Comparison of ENCODE assay signal across 16 cellular contexts in genomic region chr5:56176155-56176798, GRCh38. TPM values are rescaled to one million over a fixed set of nuclear protein-coding genes. Genes with fewer than 3 reads are reported as not detected.
DNase-seq lines count a peak whose midpoint lies in the region; ATAC-seq, FAIRE-seq and TF ChIP-seq lines count a peak whose summit lies in the region.
"Had no signal": no experiment of that assay in that cellular context is flagged by ENCODE, and none has a peak within 500 bp of the region (broad histone marks: within the 10 kb centered on the region; RNA-seq: fewer than 3 reads in every experiment).

No MANE protein-coding gene starts in this region.

- POLR2A ChIA-PET in AG04450 (lab: Yijun Ruan, JAX): interaction anchor here (0.6 to 1.7 kb wide), 5 partner anchors 52 to 181 kb away, joined by 3 to 14 read pairs (median 3); no protein-coding TSS in a partner anchor

- 92% methylated on average over 6 of the region's 6 CpGs for WGBS in pancreas, 2 donors

- CTCF ChIA-PET in AG04450 (lab: Charles Lee): interaction anchor here (1.4 kb wide), 1 partner anchor 25 kb away, joined by 3 read pairs; no protein-coding TSS in a partner anchor

- TF ChIP-seq CTCF in AG04450 (IDR thresholded peaks at IDR 0.05; ENCODE audit: low read depth, low read length) (no peak), MM.1S (IDR thresholded peaks at IDR 0.05; ENCODE audit: low read length) (no peak), pancreas (IDR thresholded peaks at IDR 0.05) (no peak), neural progenitor cell (IDR thresholded peaks at IDR 0.05) (no peak)

- peaks cover 10% of the 10 kb centered on the region for H3K4me1 Mint-ChIP-seq in neural progenitor cell
- H3K4me1 Mint-ChIP-seq in activated T-helper 17 cell treated with anti-CD3 and anti-CD28 coated beads, Interleukin-2, amount 50 U/mL, for 72 hours: no peaks in the 10 kb centered on the region
- H3K4me1 Mint-ChIP-seq: central memory CD8-positive, alpha-beta T cell; immature natural killer cell had no signal

- H3K27me3 ChIP-seq in AG04450 (ENCODE audit: control insufficient read depth, insufficient read depth, low read length) (no peaks in the 10 kb centered on the region), MM.1S (replicated peaks; ENCODE audit: insufficient read depth, low read length) (no peaks in the 10 kb centered on the region), pancreas (no peaks in the 10 kb centered on the region), neural progenitor cell (no peaks in the 10 kb centered on the region)

- no peaks in the 10 kb centered on the region for H4K20me1 ChIP-seq in MM.1S (ENCODE audit: insufficient read depth, low read length)
- H4K20me1 ChIP-seq in neural progenitor cell (ENCODE audit: low read depth): no peaks in the 10 kb centered on the region

- H3K4me1 ChIP-seq in MM.1S (ENCODE audit: low read length): peaks cover 15% of the 10 kb centered on the region
- H3K4me1 ChIP-seq in pancreas: no peaks in the 10 kb centered on the region
- H3K4me1 ChIP-seq in neural progenitor cell: peaks cover 9% of the 10 kb centered on the region

- H3K79me2 ChIP-seq in MM.1S (ENCODE audit: low read length) (no peaks in the 10 kb centered on the region), neural progenitor cell (ENCODE audit: low read depth) (no peaks in the 10 kb centered on the region)

- H3K27ac Mint-ChIP-seq in neural progenitor cell: no peak overlapping the region
- H3K27ac Mint-ChIP-seq in activated T-helper 17 cell treated with anti-CD3 and anti-CD28 coated beads, Interleukin-2, amount 50 U/mL, for 72 hours: no peak overlapping the region
- H3K27ac Mint-ChIP-seq: immature natural killer cell, type B pancreatic cell had no signal

- ATAC-seq in Right ventricle myocardium superior (ENCODE audit: poor library complexity): peak; percentile 78
- ATAC-seq in pancreas: peak in 3 of 4 donors; percentile 63 to 70 (median 65)
- ATAC-seq in HG03378 (IDR thresholded peaks at IDR 0.05; ENCODE audit: unreplicated experiment): no peak
- ATAC-seq in activated T-helper 17 cell treated with anti-CD3 and anti-CD28 coated beads, Interleukin-2, amount 50 U/mL, for 72 hours (replicated peaks): no peak

- intact Hi-C loops in Right ventricle myocardium superior (cut with DNase I) (loop anchor here (5.0 kb wide), 1 partner anchor 99 kb away; no protein-coding TSS in a partner anchor), pancreas (cut with DNase I) (no loop called here)

- peaks cover 3% of the 10 kb centered on the region for H3K27me3 Mint-ChIP-seq in neural progenitor cell (ENCODE audit: insufficient read depth, low read depth)
- peaks cover 6% of the 10 kb centered on the region for H3K27me3 Mint-ChIP-seq in activated T-helper 17 cell treated with anti-CD3 and anti-CD28 coated beads, Interleukin-2, amount 50 U/mL, for 72 hours
- H3K27me3 Mint-ChIP-seq: type B pancreatic cell had no signal

- H3F3A ChIP-seq in MM.1S (ENCODE audit: insufficient read depth, low read length): 0 out of 2 replicates have a peak, but pooled peaks cover 4% of the 10 kb centered on the region
- H3F3A ChIP-seq in neural progenitor cell (ENCODE audit: low read depth): no peaks in the 10 kb centered on the region

- H3K9me3 ChIP-seq in AG04450 (ENCODE audit: control insufficient read depth, insufficient read depth, low read length): no peaks in the 10 kb centered on the region
- H3K9me3 ChIP-seq in MM.1S (replicated peaks; ENCODE audit: insufficient read depth, low read length): no peaks in the 10 kb centered on the region
- H3K9me3 ChIP-seq in pancreas: no peaks in the 10 kb centered on the region
- H3K9me3 ChIP-seq in neural progenitor cell (ENCODE audit: low read depth): no peaks in the 10 kb centered on the region

- no peak overlapping the region for H3K4me3 Mint-ChIP-seq in neural progenitor cell
- no peak overlapping the region for H3K4me3 Mint-ChIP-seq in activated T-helper 17 cell treated with anti-CD3 and anti-CD28 coated beads, Interleukin-2, amount 50 U/mL, for 72 hours
- H3K4me3 Mint-ChIP-seq: central memory CD8-positive, alpha-beta T cell; immature natural killer cell; naive thymus-derived CD4-positive, alpha-beta T cell; type B pancreatic cell had no signal

- no peaks in the 10 kb centered on the region for H3K9me2 ChIP-seq in MM.1S (replicated peaks; ENCODE audit: insufficient read depth, low read length)

- no peaks in the 10 kb centered on the region for H3K36me3 Mint-ChIP-seq in neural progenitor cell
- no peaks in the 10 kb centered on the region for H3K36me3 Mint-ChIP-seq in activated T-helper 17 cell treated with anti-CD3 and anti-CD28 coated beads, Interleukin-2, amount 50 U/mL, for 72 hours (ENCODE audit: low read depth)
- H3K36me3 Mint-ChIP-seq: immature natural killer cell, type B pancreatic cell had no signal

- no peak for FAIRE-seq in pancreas (lab: Jason Lieb, UNC)

- H3K36me3 ChIP-seq in MM.1S (replicated peaks; ENCODE audit: insufficient read depth, low read length): no peaks in the 10 kb centered on the region
- no peaks in the 10 kb centered on the region for H3K36me3 ChIP-seq in pancreas
- H3K36me3 ChIP-seq in neural progenitor cell: no peaks in the 10 kb centered on the region

- DNase-seq in AG04450 (ENCODE audit: low read depth, low spot score) (peak; percentile 70), MM.1S (no peak), Right ventricle myocardium superior (no peak), pancreas (no peak), neural progenitor cell (ENCODE audit: low spot score) (no peak)
- no peak for DNase-seq in activated CD4-positive, alpha-beta T cell treated with anti-CD3 and anti-CD28 coated beads for 1 hour
- DNase-seq: activated naive CD4-positive, alpha-beta T cell; erythroblast; immature natural killer cell; naive thymus-derived CD4-positive, alpha-beta T cell; NCI-H1436; NCI-H748 treated with DMSO at 0.1 percent for 48 hours had no signal

- H3K4me3 ChIP-seq in AG04450 (ENCODE audit: low read depth, low read length): no peak overlapping the region
- no peak overlapping the region for H3K4me3 ChIP-seq in MM.1S (ENCODE audit: low read length)
- no peak overlapping the region for H3K4me3 ChIP-seq in pancreas
- no peak overlapping the region for H3K4me3 ChIP-seq in neural progenitor cell

- H3K4me2 ChIP-seq in MM.1S (ENCODE audit: low read depth, low read length): 0 out of 2 replicates have a peak overlapping the region, but pooled peaks have one; percentile 33
- no peak overlapping the region for H3K4me2 ChIP-seq in neural progenitor cell

- H3K27ac ChIP-seq in AG04450 (ENCODE audit: low read depth, low read length) (peak overlapping the region; percentile 40), MM.1S (ENCODE audit: low read length) (no peak overlapping the region), pancreas (no peak overlapping the region), neural progenitor cell (no peak overlapping the region)

- no peaks in the 10 kb centered on the region for H3K9me3 Mint-ChIP-seq in neural progenitor cell
- no peaks in the 10 kb centered on the region for H3K9me3 Mint-ChIP-seq in activated T-helper 17 cell treated with anti-CD3 and anti-CD28 coated beads, Interleukin-2, amount 50 U/mL, for 72 hours
- H3K9me3 Mint-ChIP-seq: central memory CD8-positive, alpha-beta T cell; immature natural killer cell; naive thymus-derived CD4-positive, alpha-beta T cell; type B pancreatic cell had no signal

- no peak overlapping the region for H2AFZ ChIP-seq in MM.1S (ENCODE audit: low read length)
- H2AFZ ChIP-seq in neural progenitor cell (replicated peaks): no peak overlapping the region

- H3K9ac ChIP-seq in MM.1S (ENCODE audit: low read length) (no peak overlapping the region), neural progenitor cell (no peak overlapping the region)

RNA-seq across cellular contexts. Expression of gene ANKRD55, which starts 56.9 kb away (rescaled TPM):
- polyA plus RNA-seq in AG04450 (2011; rRNA removed) (not detected in 2 replicates), pancreas (not detected)
- polyA minus RNA-seq in AG04450 (2011; rRNA and poly(A)+ RNA removed): not detected in 2 replicates
- total RNA-seq in Right ventricle myocardium superior (not detected), pancreas (under 1 TPM in 1 of 6 donors, not detected in 5; 0.06 TPM), neural progenitor cell (ENCODE audit: low replicate concordance) (not detected in 2 replicates)
- under 1 TPM; 0.21 to 0.22 TPM for total RNA-seq in activated T-helper 17 cell treated with anti-CD3 and anti-CD28 coated beads, Interleukin-2, amount 50 U/mL, for 72 hours

Comparison
In these comparisons a context has a peak if more than half of its experiments do, and no peak if none do; other contexts are left out.
1. ATAC-seq: peak in Right ventricle myocardium superior (single experiment) and pancreas (3 of 4); none in HG03378 (single experiment) and activated T-helper 17 cell treated with anti-CD3 and anti-CD28 coated beads, Interleukin-2, amount 50 U/mL, for 72 hours (single experiment).